Comparison of ENCODE assay signal across 8 cellular contexts in genomic region chr20:41003143-41003932, GRCh38. TPM values are rescaled to one million over a fixed set of nuclear protein-coding genes. Genes with fewer than 3 reads are reported as not detected.
DNase-seq lines count a peak whose midpoint lies in the region; ATAC-seq and TF ChIP-seq lines count a peak whose summit lies in the region.

No MANE protein-coding gene starts in this region.

- in situ Hi-C loops in Panc1 (cut with HindIII; ENCODE audit: low pct_unique_long_range_greater_than_20kb, low sequenced_read_pairs): no loop called here

- intact Hi-C loops in Panc1 (cut with micrococcal nuclease; ENCODE audit: unreplicated experiment) (no loop called here), upper lobe of right lung (cut with DNase I) (no loop called here)

- POLR2A ChIA-PET in HEK293 (lab: Yijun Ruan, JAX) (no interaction called here), Panc1 (lab: Charles Lee) (no interaction called here)

- H3K4me3 ChIP-seq in HEK293 (ENCODE audit: low read depth, low read length) (peak overlapping the region; percentile 33), Panc1 (ENCODE audit: low read depth in 2 of 2, low read length in 2 of 2) (peak overlapping the region in 1 of 2 experiments; percentile 57; a peak in 3 of 4 replicates), fibroblast of the aortic adventitia (ENCODE audit: low read depth, low read length) (peak overlapping the region; percentile 23), upper lobe of right lung (peak overlapping the region; percentile 24)

- peaks cover 5% of the 10 kb centered on the region for H3K27me3 Mint-ChIP-seq in progenitor cell of endocrine pancreas

- DNase-seq in A172 (ENCODE audit: low spot score) (peak; percentile 99), Panc1 (ENCODE audit: low read depth, low spot score) (peak; percentile 98), activated T-cell treated with anti-CD3 and anti-CD28 coated beads for 48 hours (ENCODE audit: low read depth) (peak; percentile 64), fibroblast of the aortic adventitia (ENCODE audit: low read depth) (peak; percentile 92), progenitor cell of endocrine pancreas (ENCODE audit: low spot score, unreplicated experiment) (no peak), upper lobe of right lung (peak; percentile 75)

- H3K36me3 Mint-ChIP-seq in progenitor cell of endocrine pancreas (ENCODE audit: insufficient read depth): peaks cover 2% of the 10 kb centered on the region

- TF ChIP-seq CTCF in HEK293 (tag by site-specific recombination; IDR thresholded peaks at IDR 0.05) (no peak), Panc1 (IDR thresholded peaks at IDR 0.05) (no peak), fibroblast of the aortic adventitia (IDR thresholded peaks at IDR 0.05; ENCODE audit: insufficient read depth, low read length) (no peak), progenitor cell of endocrine pancreas (IDR thresholded peaks at IDR 0.05; ENCODE audit: unreplicated experiment) (no peak), upper lobe of right lung (IDR thresholded peaks at IDR 0.05) (no peak)

- H3K9me3 Mint-ChIP-seq in progenitor cell of endocrine pancreas (ENCODE audit: low read depth): no peaks in the 10 kb centered on the region

- peak overlapping the region; percentile 45 for H3K27ac Mint-ChIP-seq in progenitor cell of endocrine pancreas

- H3K36me3 ChIP-seq in HEK293 (ENCODE audit: control insufficient read depth in 2 of 2, insufficient read depth in 1 of 2, low read length in 2 of 2) (no peaks in the 10 kb centered on the region), Panc1 (ENCODE audit: control insufficient read depth, insufficient read depth, low read length) (no peaks in the 10 kb centered on the region), upper lobe of right lung (no peaks in the 10 kb centered on the region)

- no peaks in the 10 kb centered on the region for H3K27me3 ChIP-seq in Panc1 (ENCODE audit: control insufficient read depth, insufficient read depth, low read length)
- no peaks in the 10 kb centered on the region for H3K27me3 ChIP-seq in upper lobe of right lung

- BruUV-seq in Panc1 (replicated peaks; lab: Mats Ljungman, UMichigan): no TSS peak

- H3K4me1 ChIP-seq in HEK293 (ENCODE audit: control insufficient read depth, insufficient read depth, low read length) (peaks cover 7% of the 10 kb centered on the region), Panc1 (ENCODE audit: control insufficient read depth, insufficient read depth, low read length) (peaks cover 15% of the 10 kb centered on the region), upper lobe of right lung (peaks cover 55% of the 10 kb centered on the region)

- H3K27ac ChIP-seq in HEK293 (ENCODE audit: extremely low read depth, low read depth, low read length) (peak overlapping the region; percentile 78), Panc1 (ENCODE audit: low read length) (peak overlapping the region; percentile 83), upper lobe of right lung (peak overlapping the region; percentile 99)

- CTCF ChIA-PET in HEK293 (lab: Yijun Ruan, JAX): interaction anchor here (2.5 kb wide), 1 partner anchor 11 kb away, joined by 13 read pairs; no protein-coding TSS in a partner anchor
- CTCF ChIA-PET in Panc1 (lab: Charles Lee): interaction anchor here (0.7 kb wide), 2 partner anchors 12 to 92 kb away, joined by 4 read pairs; no protein-coding TSS in a partner anchor

- no peak overlapping the region for H3K4me3 Mint-ChIP-seq in progenitor cell of endocrine pancreas (ENCODE audit: low read depth)

- H3K4me1 Mint-ChIP-seq in progenitor cell of endocrine pancreas (ENCODE audit: low read depth): peaks cover 6% of the 10 kb centered on the region

- H3K9me3 ChIP-seq in HEK293 (ENCODE audit: control insufficient read depth, insufficient read depth, low read depth, low read length): no peaks in the 10 kb centered on the region
- H3K9me3 ChIP-seq in Panc1 (ENCODE audit: control insufficient read depth, insufficient read depth, low read depth, low read length): peaks cover 5% of the 10 kb centered on the region; the same call in 1 of the 2 replicates
- no peaks in the 10 kb centered on the region for H3K9me3 ChIP-seq in upper lobe of right lung

- ATAC-seq in Panc1: peak; percentile 91
- ATAC-seq in upper lobe of right lung: peak; percentile 87
- no peak for ATAC-seq in HG03469 (IDR thresholded peaks at IDR 0.05; ENCODE audit: unreplicated experiment)

TF ChIP-seq in HEK293, 187 proteins besides CTCF, POLR2A, EP300 and RAD21 (continues in another document):
- no peak for TF ChIP-seq ZNF704 (tag by site-specific recombination; IDR thresholded peaks at IDR 0.05)
- peak; percentile 45 for TF ChIP-seq ZIC2 (tag by site-specific recombination; IDR thresholded peaks at IDR 0.05)
- no peak for TF ChIP-seq ZNF202 (tag by site-specific recombination; IDR thresholded peaks at IDR 0.05; ENCODE audit: borderline replicate concordance)
- no peak for TF ChIP-seq ZNF175 (tag by site-specific recombination; IDR thresholded peaks at IDR 0.05)
- no peak for TF ChIP-seq BCL6B (tag by site-specific recombination; IDR thresholded peaks at IDR 0.05)
- TF ChIP-seq PRDM6 (tag by site-specific recombination; IDR thresholded peaks at IDR 0.05): peak; percentile 81
- TF ChIP-seq ZNF404 (tag by site-specific recombination; IDR thresholded peaks at IDR 0.05): no peak
- no peak for TF ChIP-seq ELK4 (IDR thresholded peaks at IDR 0.05; ENCODE audit: borderline replicate concordance, low read depth, low read length)
- no peak for TF ChIP-seq ZNF837 (tag by site-specific recombination; IDR thresholded peaks at IDR 0.05)
- no peak; the same call in 1 of the 2 replicates for TF ChIP-seq TRIM28 (IDR thresholded peaks at IDR 0.05; ENCODE audit: borderline replicate concordance, low read length)
- no peak for TF ChIP-seq ZNF664 (tag by site-specific recombination; IDR thresholded peaks at IDR 0.05)
- TF ChIP-seq ZNF350 (tag by site-specific recombination; IDR thresholded peaks at IDR 0.05): no peak
- no peak for TF ChIP-seq ZNF23 (tag by site-specific recombination; IDR thresholded peaks at IDR 0.05; ENCODE audit: borderline replicate concordance)
- peak; percentile 93 for TF ChIP-seq ZNF629 (tag by site-specific recombination; IDR thresholded peaks at IDR 0.05)

RNA-seq across cellular contexts. Expression of gene TOP1, which starts 25.3 kb away (rescaled TPM):
- total RNA-seq in A172 (2014; rRNA removed; shearing (Covaris generic)): 16.7 and 17.9 TPM in 2 replicates
- 65.2 TPM for total RNA-seq in Panc1 (2021; ENCODE audit: unreplicated experiment)
- polyA plus RNA-seq in Panc1 (2012; ENCODE audit: insufficient read length): 39.6 TPM
- total RNA-seq in fibroblast of the aortic adventitia (ENCODE audit: low replicate concordance): 8.3 and 12.0 TPM in 2 replicates
- total RNA-seq in progenitor cell of endocrine pancreas: 86.7 and 90.8 TPM in 2 replicates
- 67.6 TPM for total RNA-seq in upper lobe of right lung
